Comparison of ENCODE assay signal across 16 cellular contexts in the genomic region with DNA sequence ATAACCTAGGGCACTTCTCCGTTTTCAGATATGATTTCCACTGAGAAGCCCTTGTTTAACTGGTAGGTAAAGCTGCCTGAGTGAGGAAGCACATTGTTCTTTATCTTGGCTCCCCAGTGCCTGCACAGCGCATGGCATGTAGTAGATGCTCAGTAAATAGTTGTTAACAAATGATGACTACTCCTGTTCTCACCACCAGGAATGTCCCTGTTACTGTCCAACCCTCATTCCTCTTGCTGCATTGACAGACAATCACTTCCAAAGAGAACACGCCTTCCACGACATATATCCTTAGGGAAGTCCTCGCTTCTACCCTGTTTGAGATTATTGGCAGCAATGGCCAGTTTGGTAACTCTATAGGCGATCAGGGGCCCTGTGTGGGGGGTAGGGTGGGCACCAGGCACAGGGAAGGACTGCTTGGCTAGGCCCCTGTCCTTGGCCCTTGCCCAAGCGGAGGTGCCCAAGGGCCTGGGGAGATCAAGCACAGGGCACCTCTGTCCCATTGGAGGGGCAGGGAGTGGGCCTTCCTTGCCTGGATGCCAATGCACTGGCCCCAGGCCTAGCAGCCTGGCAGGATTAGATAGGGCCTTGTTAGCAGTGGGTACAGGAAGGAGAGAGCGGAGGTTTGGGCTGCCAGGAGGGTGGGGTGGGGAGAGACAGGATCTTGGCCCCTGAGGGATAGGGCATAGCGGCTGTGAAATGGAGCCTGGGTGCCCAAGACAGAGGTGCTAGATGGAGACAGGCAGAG. TPM values are rescaled to one million over a fixed set of nuclear protein-coding genes. Genes with fewer than 3 reads are reported as not detected.
DNase-seq lines count a peak whose midpoint lies in the region; ATAC-seq, FAIRE-seq and TF ChIP-seq lines count a peak whose summit lies in the region.
"Had no signal": no experiment of that assay in that cellular context is flagged by ENCODE, and none has a peak within 500 bp of the region (broad histone marks: within the 10 kb centered on the region; RNA-seq: fewer than 3 reads in every experiment).

No MANE protein-coding gene starts in this region.

- peaks cover 25% of the 10 kb centered on the region for H3K27me3 Mint-ChIP-seq in progenitor cell of endocrine pancreas

- no peak overlapping the region for H2BK15ac ChIP-seq in neuronal stem cell (ENCODE audit: low read length)

- FAIRE-seq in GM19239 (lab: Jason Lieb, UNC) = no peak

- peak; percentile 0 for ATAC-seq in Right ventricle myocardium inferior

- no peak overlapping the region for H3K4me2 ChIP-seq in neuronal stem cell (ENCODE audit: insufficient read depth, low read length, poor library complexity, severe bottlenecking)

- DNase-seq in Right ventricle myocardium inferior (ENCODE audit: missing footprints) (peak; percentile 1), cardiac septum (ENCODE audit: low spot score) (no peak), cardiac muscle cell (ENCODE audit: low read depth in 1 of 2, low spot score in 1 of 2) (no peak), neuronal stem cell (ENCODE audit: low spot score) (no peak), vagina (ENCODE audit: extremely low spot score in 2 of 2) (no peak), 8988T (no peak), GM19239 (ENCODE audit: insufficient read length, low spot score) (no peak), progenitor cell of endocrine pancreas (ENCODE audit: low spot score, unreplicated experiment) (no peak)
- DNase-seq: activated CD4-positive, CD25-positive, alpha-beta regulatory T cell; effector CD4-positive, alpha-beta T cell; Kasumi-1; NCI-H2171 treated with DMSO at 0.1 percent for 48 hours; stimulated activated CD4-positive, alpha-beta T cell treated with anti-CD3 and anti-CD28 coated beads, Interleukin-4, amount 100 ng/mL, for 4 hours had no signal

- no peaks in the 10 kb centered on the region for H3K9me3 ChIP-seq in cardiac muscle cell (ENCODE audit: low read depth)
- H3K9me3 ChIP-seq in neuronal stem cell (replicated peaks in 1 of 2; ENCODE audit: control insufficient read depth in 2 of 2, insufficient read depth in 1 of 2, low read depth in 1 of 2, low read length in 2 of 2) = peaks cover 0 to 3% of the 10 kb centered on the region in 2 donors
- H3K9me3 ChIP-seq in vagina = no peaks in the 10 kb centered on the region

- H3K79me1 ChIP-seq in neuronal stem cell (ENCODE audit: low read depth, low read length) = no peaks in the 10 kb centered on the region

- peak overlapping the region; percentile 2 for H2BK5ac ChIP-seq in neuronal stem cell (ENCODE audit: low read length)

- no peaks in the 10 kb centered on the region for H3K9me3 Mint-ChIP-seq in progenitor cell of endocrine pancreas (ENCODE audit: low read depth)

- peak overlapping the region; percentile 59 for H2AK5ac ChIP-seq in neuronal stem cell (ENCODE audit: low read depth, low read length)

- WGBS in neuronal stem cell (ENCODE audit: extremely low coverage in 2 of 2, insufficient read length in 2 of 2, insufficient replicate concordance in 1 of 2), 2 donors = no CpG with 5 or more reads among the region's 9 CpGs

- no peak overlapping the region for H3K9ac ChIP-seq in neuronal stem cell (ENCODE audit: low read depth, low read length, poor library complexity)

- H3K4ac ChIP-seq in neuronal stem cell (ENCODE audit: low read length) = no peak overlapping the region

- peaks cover 4% of the 10 kb centered on the region for H3K36me3 ChIP-seq in cardiac muscle cell
- H3K36me3 ChIP-seq in neuronal stem cell (replicated peaks in 1 of 2; ENCODE audit: control insufficient read depth in 2 of 2, insufficient read depth in 2 of 2, low read length in 2 of 2) = peaks cover 13% of the 10 kb centered on the region in 2 donors
- H3K36me3 ChIP-seq in vagina = no peaks in the 10 kb centered on the region

- no peak overlapping the region for H2BK12ac ChIP-seq in neuronal stem cell (ENCODE audit: low read length)

- peak overlapping the region; percentile 2 for H3K14ac ChIP-seq in neuronal stem cell (ENCODE audit: low read length)

- H3K27ac ChIP-seq in cardiac muscle cell (peak overlapping the region; percentile 100), neuronal stem cell (replicated peaks; ENCODE audit: low read length) (peak overlapping the region; percentile 61), vagina (peak overlapping the region; percentile 85)
- H3K27ac ChIP-seq: RWPE1 had no signal

- H3K27me3 ChIP-seq in cardiac muscle cell (no peaks in the 10 kb centered on the region), neuronal stem cell (ENCODE audit: control insufficient read depth in 3 of 3, insufficient read depth in 3 of 3, low read depth in 1 of 3, low read length in 3 of 3) (no peaks in the 10 kb centered on the region), vagina (no peaks in the 10 kb centered on the region)

- peak overlapping the region; percentile 95 for H3K18ac ChIP-seq in neuronal stem cell (ENCODE audit: low read length)

- H3K4me3 ChIP-seq in cardiac muscle cell (no peak overlapping the region), neuronal stem cell (ENCODE audit: low read length in 2 of 2) (no peak overlapping the region), vagina (no peak overlapping the region)

- TF ChIP-seq CTCF in cardiac muscle cell (IDR thresholded peaks at IDR 0.05; ENCODE audit: low read depth, low read length) = no peak
- TF ChIP-seq CTCF in vagina (IDR thresholded peaks at IDR 0.05) = no peak
- TF ChIP-seq CTCF in progenitor cell of endocrine pancreas (IDR thresholded peaks at IDR 0.05; ENCODE audit: unreplicated experiment) = no peak

- H3K36me3 Mint-ChIP-seq in progenitor cell of endocrine pancreas (ENCODE audit: insufficient read depth) = no peaks in the 10 kb centered on the region

- peaks cover 24% of the 10 kb centered on the region for H3K4me1 Mint-ChIP-seq in progenitor cell of endocrine pancreas (ENCODE audit: low read depth)

- no peak overlapping the region for H3K4me3 Mint-ChIP-seq in progenitor cell of endocrine pancreas (ENCODE audit: low read depth)

- no peak overlapping the region for H2AFZ ChIP-seq in neuronal stem cell (ENCODE audit: low read length)

- peaks cover 91% of the 10 kb centered on the region for H3K4me1 ChIP-seq in cardiac muscle cell (ENCODE audit: low read depth)
- peaks cover 72 to 77% of the 10 kb centered on the region in 2 donors for H3K4me1 ChIP-seq in neuronal stem cell (ENCODE audit: control insufficient read depth in 2 of 2, insufficient read depth in 1 of 2, low read depth in 1 of 2, low read length in 2 of 2)
- H3K4me1 ChIP-seq in vagina = peaks cover 57% of the 10 kb centered on the region

- no peak overlapping the region for H4K91ac ChIP-seq in neuronal stem cell (ENCODE audit: low read depth, low read length, poor library complexity)

- intact Hi-C loops in Right ventricle myocardium inferior (cut with DNase I) = loop anchor here (10.0 kb wide), 1 partner anchor 542 kb away; no protein-coding TSS in a partner anchor
- intact Hi-C loops in cardiac septum (cut with DNase I) = loop anchor here (10.0 kb wide), 1 partner anchor 542 kb away; no protein-coding TSS in a partner anchor
- intact Hi-C loops in vagina (cut with DNase I) = loop anchor here (5.0 kb wide), 1 partner anchor 45 kb away; no protein-coding TSS in a partner anchor

- H3K27ac Mint-ChIP-seq in progenitor cell of endocrine pancreas = no peak overlapping the region

- no peak for TF ChIP-seq POLR2A in vagina (IDR thresholded peaks at IDR 0.05)

- peak overlapping the region; percentile 29 for H4K8ac ChIP-seq in neuronal stem cell (ENCODE audit: low read depth, low read length)

- no peak overlapping the region for H2BK120ac ChIP-seq in neuronal stem cell (ENCODE audit: low read depth, low read length)

- H3K23ac ChIP-seq in neuronal stem cell (ENCODE audit: low read depth, low read length, poor library complexity) = peak overlapping the region; percentile 14

RNA-seq across cellular contexts. Expression of gene NES, which starts 10.2 kb away (rescaled TPM):
- total RNA-seq in Right ventricle myocardium inferior (131 TPM), cardiac septum (699 TPM), cardiac muscle cell (302 and 391 TPM in 2 replicates), vagina (16.0 TPM), progenitor cell of endocrine pancreas (33.9 and 39.2 TPM in 2 replicates)
- polyA plus RNA-seq in cardiac muscle cell = 86.5 and 89.3 TPM in 2 replicates
- polyA plus RNA-seq in neuronal stem cell (2013, experiment 1 of 2) = 150 TPM
- polyA plus RNA-seq in neuronal stem cell (2013, experiment 2 of 2) = 143 TPM

RNA-seq across cellular contexts. Expression of gene BCAN, which starts 25.1 kb away (rescaled TPM):
- total RNA-seq in Right ventricle myocardium inferior (0.35 TPM), cardiac septum (0.16 TPM), cardiac muscle cell (0.86 and 1.2 TPM in 2 replicates), vagina (2.0 TPM), progenitor cell of endocrine pancreas (not detected in 2 replicates)
- 0.23 and 0.39 TPM in 2 replicates for polyA plus RNA-seq in cardiac muscle cell
- polyA plus RNA-seq in neuronal stem cell (2013, experiment 1 of 2) = 0.89 TPM
- polyA plus RNA-seq in neuronal stem cell (2013, experiment 2 of 2) = 0.54 TPM
- total RNA-seq: A673, Daoy had no signal

RNA-seq across cellular contexts. Expression of gene CRABP2, which starts 38.3 kb away (rescaled TPM):
- not detected for total RNA-seq in Right ventricle myocardium inferior
- 3.7 TPM for total RNA-seq in cardiac septum
- total RNA-seq in cardiac muscle cell = 556 and 900 TPM in 2 replicates
- polyA plus RNA-seq in cardiac muscle cell = 824 and 1,249 TPM in 2 replicates
- 479 TPM for polyA plus RNA-seq in neuronal stem cell (2013, experiment 1 of 2)
- polyA plus RNA-seq in neuronal stem cell (2013, experiment 2 of 2) = 474 TPM
- total RNA-seq in vagina = 97.7 TPM
- total RNA-seq in progenitor cell of endocrine pancreas = 70.4 and 125 TPM in 2 replicates

RNA-seq across cellular contexts. Expression of gene HAPLN2, which starts 47.8 kb away (rescaled TPM):
- total RNA-seq in Right ventricle myocardium inferior = 1.4 TPM
- 0.43 TPM for total RNA-seq in cardiac septum
- 7.6 and 19.0 TPM in 2 replicates for total RNA-seq in cardiac muscle cell
- polyA plus RNA-seq in cardiac muscle cell = 8.5 and 15.7 TPM in 2 replicates
- polyA plus RNA-seq in neuronal stem cell (2013, experiment 1 of 2) = 1.8 TPM
- 1.7 TPM for polyA plus RNA-seq in neuronal stem cell (2013, experiment 2 of 2)
- not detected for total RNA-seq in vagina
- 0.38 and 0.93 TPM in 2 replicates for total RNA-seq in progenitor cell of endocrine pancreas
- total RNA-seq: A673 had no signal

Comparison
In these comparisons a context has a peak if more than half of its experiments do, and no peak if none do; other contexts are left out.
1. RNA of gene CRABP2, which starts 38.3 kb away (total RNA-seq): 556 to 900 TPM in cardiac muscle cell, 97.7 TPM in vagina (single experiment) and 70.4 to 125 TPM in progenitor cell of endocrine pancreas; 3.7 TPM in cardiac septum (single experiment) and not detected in Right ventricle myocardium inferior (single experiment); every median in the first group is over 10 times any median in the second.
2. Peak in every context shown above with its lines, with median percentiles within 50 percentile points of each other: H3K27ac ChIP-seq.